21 cellular contexts compared by ENCODE assay signal in the genomic region with DNA sequence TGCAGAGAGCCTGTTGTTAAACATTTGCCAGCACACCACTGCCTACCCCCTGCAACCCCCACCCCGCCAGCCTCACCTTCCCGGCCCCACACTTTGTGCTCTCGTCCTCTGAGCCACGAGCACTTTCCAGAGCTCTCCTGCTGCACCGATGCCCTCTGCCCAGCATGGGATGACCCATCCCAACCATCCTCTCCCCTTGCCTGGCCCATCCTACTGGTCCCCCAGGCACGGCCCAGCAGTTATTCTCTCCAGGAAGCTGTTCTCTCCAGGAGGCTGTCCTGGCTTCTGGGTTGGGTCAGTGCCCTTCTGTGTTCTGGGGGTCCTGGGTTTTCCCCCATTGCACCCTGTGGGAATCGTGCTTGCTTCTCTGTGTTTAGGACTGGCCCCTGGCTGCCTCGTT.
DNase-seq lines count a peak whose midpoint lies in the region; ATAC-seq and TF ChIP-seq lines count a peak whose summit lies in the region.
"Had no signal": no experiment of that assay in that cellular context is flagged by ENCODE, and none has a peak within 500 bp of the region (broad histone marks: within the 10 kb centered on the region; RNA-seq: fewer than 3 reads in every experiment).

No MANE protein-coding gene starts in this region.

- H3K4ac ChIP-seq in trophoblast cell (ENCODE audit: low read depth, low read length) = no peak overlapping the region

- H3K9ac ChIP-seq in endodermal cell (ENCODE audit: extremely low read depth, low read length, poor library complexity, severe bottlenecking) (no peak overlapping the region), trophoblast cell (ENCODE audit: low read length) (peak overlapping the region; percentile 9)

- H3K9me3 ChIP-seq in endodermal cell (ENCODE audit: control insufficient read depth, low read length) = no peaks in the 10 kb centered on the region
- peaks cover 2% of the 10 kb centered on the region for H3K9me3 ChIP-seq in trophoblast cell (ENCODE audit: insufficient read depth, low read depth, low read length)
- no peaks in the 10 kb centered on the region for H3K9me3 ChIP-seq in vagina
- H3K9me3 ChIP-seq in psoas muscle = no peaks in the 10 kb centered on the region
- H3K9me3 ChIP-seq: BLaER1 treated with 17β-estradiol and CSF1 and Interleukin-3, amounts not matched to agents 10 nM and 100 nM had no signal

- H2BK120ac ChIP-seq in trophoblast cell (ENCODE audit: insufficient read depth, low read length, poor library complexity) = no peak overlapping the region

- H3K79me2 ChIP-seq in trophoblast cell (ENCODE audit: control insufficient read depth, insufficient read depth, low read length, poor library complexity) = no peaks in the 10 kb centered on the region

- H3K4me3 Mint-ChIP-seq in natural killer cell (no peak overlapping the region), endodermal cell (no peak overlapping the region)
- H3K4me3 Mint-ChIP-seq in natural killer cell treated with Interleukin-12 subunit alpha and Interleukin-12 subunit beta and Interleukin-15 and Interleukin-18, amount 100 ng/mL, for 72 hours = no peak overlapping the region
- H3K4me3 Mint-ChIP-seq: H9, IgD-negative memory B cell had no signal

- no peak overlapping the region for H4K91ac ChIP-seq in trophoblast cell (ENCODE audit: low read depth, low read length)

- H2BK12ac ChIP-seq in trophoblast cell (ENCODE audit: low read length) = no peak overlapping the region

- H3K18ac ChIP-seq in trophoblast cell (ENCODE audit: low read length) = no peak overlapping the region

- no peak overlapping the region for H4K8ac ChIP-seq in trophoblast cell (ENCODE audit: low read depth, low read length)

- H3K36me3 Mint-ChIP-seq in natural killer cell = no peaks in the 10 kb centered on the region
- no peaks in the 10 kb centered on the region for H3K36me3 Mint-ChIP-seq in natural killer cell treated with Interleukin-12 subunit alpha and Interleukin-12 subunit beta and Interleukin-15 and Interleukin-18, amount 100 ng/mL, for 72 hours
- no peaks in the 10 kb centered on the region for H3K36me3 Mint-ChIP-seq in endodermal cell (ENCODE audit: low read depth)
- H3K36me3 Mint-ChIP-seq: CD8-positive, alpha-beta memory T cell; IgD-negative memory B cell had no signal

- no peak overlapping the region for H3K23ac ChIP-seq in trophoblast cell (ENCODE audit: low read length)

- H4K12ac ChIP-seq in trophoblast cell (ENCODE audit: low read depth, low read length) = no peak overlapping the region

- H3K4me3 ChIP-seq in endodermal cell (ENCODE audit: low read length) (no peak overlapping the region), trophoblast cell (ENCODE audit: low read depth, low read length) (no peak overlapping the region), vagina (no peak overlapping the region), psoas muscle (no peak overlapping the region)
- H3K4me3 ChIP-seq: BLaER1 treated with 17β-estradiol and CSF1 and Interleukin-3, amounts not matched to agents 10 nM and 100 nM had no signal

- no peak overlapping the region for H3K4me2 ChIP-seq in trophoblast cell (ENCODE audit: low read length)

- H3K27ac ChIP-seq in endodermal cell (ENCODE audit: low read depth, low read length) (no peak overlapping the region), trophoblast cell (ENCODE audit: low read depth, low read length) (no peak overlapping the region), vagina (no peak overlapping the region), psoas muscle (no peak overlapping the region)
- H3K27ac ChIP-seq: BLaER1 treated with 17β-estradiol and CSF1 and Interleukin-3, amounts not matched to agents 10 nM and 100 nM had no signal

- no peak for TF ChIP-seq POLR2A in vagina (IDR thresholded peaks at IDR 0.05)

- H3K4me1 ChIP-seq in endodermal cell (ENCODE audit: control insufficient read depth, insufficient read depth, low read length) (no peaks in the 10 kb centered on the region), trophoblast cell (ENCODE audit: control insufficient read depth in 1 of 2, insufficient read depth in 2 of 2, low read length in 2 of 2) (peaks cover 0 to 11% of the 10 kb centered on the region in 2 experiments), vagina (no peaks in the 10 kb centered on the region), psoas muscle (no peaks in the 10 kb centered on the region)

- no peak overlapping the region for H2AK5ac ChIP-seq in trophoblast cell (ENCODE audit: low read length)

- ATAC-seq in natural killer cell = no peak
- ATAC-seq in natural killer cell treated with Interleukin-12 subunit alpha and Interleukin-12 subunit beta and Interleukin-15 and Interleukin-18, amount 100 ng/mL, for 72 hours = no peak
- ATAC-seq in psoas muscle = no peak
- no peak for ATAC-seq in GM19328 (IDR thresholded peaks at IDR 0.05; ENCODE audit: unreplicated experiment)
- ATAC-seq: PC-3 had no signal

- H2BK5ac ChIP-seq in trophoblast cell (ENCODE audit: low read depth, low read length, poor library complexity) = no peak overlapping the region

- no peak overlapping the region for H3K14ac ChIP-seq in trophoblast cell (ENCODE audit: low read length)

- no peak overlapping the region for H2AFZ ChIP-seq in trophoblast cell (ENCODE audit: insufficient read depth, low read length, poor library complexity)

- WGBS in endodermal cell (ENCODE audit: insufficient coverage in 1 of 2, insufficient read length in 1 of 2), 2 experiments = 89 to 96% methylated on average over 5 to 8 of the region's 8 CpGs
- WGBS in trophoblast cell (ENCODE audit: extremely low coverage, insufficient coverage, insufficient read length) = no CpG with 5 or more reads among the region's 8 CpGs
- WGBS in psoas muscle, 3 donors = 91 to 95% (median 95%) methylated on average over 8 of the region's 8 CpGs

- intact Hi-C loops in natural killer cell (cut with micrococcal nuclease) = no loop called here
- intact Hi-C loops in vagina (cut with DNase I) = no loop called here
- intact Hi-C loops in psoas muscle (cut with DNase I) = no loop called here

- H3K27me3 ChIP-seq in endodermal cell (ENCODE audit: control insufficient read depth, insufficient read depth, low read length, poor library complexity, severe bottlenecking) (no peaks in the 10 kb centered on the region), trophoblast cell (ENCODE audit: insufficient read depth, low read length) (no peaks in the 10 kb centered on the region), vagina (no peaks in the 10 kb centered on the region), psoas muscle (ENCODE audit: insufficient read depth in 3 of 3, low read length in 2 of 3) (peaks cover 0 to 2% (median 0%) of the 10 kb centered on the region in 3 donors)
- H3K27me3 ChIP-seq: BLaER1 treated with 17β-estradiol and CSF1 and Interleukin-3, amounts not matched to agents 10 nM and 100 nM had no signal

- TF ChIP-seq CTCF in natural killer cell (IDR thresholded peaks at IDR 0.05) (no peak), endodermal cell (conservative IDR thresholded peaks at IDR 0.05) (no peak), vagina (IDR thresholded peaks at IDR 0.05) (no peak), psoas muscle (IDR thresholded peaks at IDR 0.05) (no peak)

- DNase-seq in natural killer cell (peak; percentile 7), endodermal cell (peak; percentile 24), trophoblast cell (no peak), vagina (ENCODE audit: extremely low spot score in 2 of 2) (peak; percentile 44 to 85), psoas muscle (no peak), NCI-H1930 (lab: John Stamatoyannopoulos, UW) (no peak)
- no peak for DNase-seq in natural killer cell treated with Interleukin-12 subunit alpha and Interleukin-12 subunit beta and Interleukin-15 and Interleukin-18, amount 100 ng/mL, for 72 hours (ENCODE audit: low spot score)
- DNase-seq: CD8-positive, alpha-beta memory T cell; Karpas-422; NCI-H1048; NCI-H1436; NCI-H2029; NCI-H345; NCI-H524 treated with DMSO at 0.1 percent for 48 hours; PC-3; RPMI8226; SIG-M5 had no signal

- H3K9me3 Mint-ChIP-seq in natural killer cell = no peaks in the 10 kb centered on the region
- H3K9me3 Mint-ChIP-seq in natural killer cell treated with Interleukin-12 subunit alpha and Interleukin-12 subunit beta and Interleukin-15 and Interleukin-18, amount 100 ng/mL, for 72 hours = no peaks in the 10 kb centered on the region
- no peaks in the 10 kb centered on the region for H3K9me3 Mint-ChIP-seq in endodermal cell
- H3K9me3 Mint-ChIP-seq: CD8-positive, alpha-beta memory T cell; H9; IgD-negative memory B cell had no signal

- no peak overlapping the region for H3K27ac Mint-ChIP-seq in natural killer cell
- H3K27ac Mint-ChIP-seq in natural killer cell treated with Interleukin-12 subunit alpha and Interleukin-12 subunit beta and Interleukin-15 and Interleukin-18, amount 100 ng/mL, for 72 hours = peak overlapping the region in 1 of 2 donors; percentile 11
- H3K27ac Mint-ChIP-seq in endodermal cell = no peak overlapping the region
- H3K27ac Mint-ChIP-seq: H9, IgD-negative memory B cell had no signal

- H3K27me3 Mint-ChIP-seq in natural killer cell (ENCODE audit: low read depth in 2 of 2) = peaks cover 7 to 12% of the 10 kb centered on the region in 2 donors
- peaks cover 8 to 18% of the 10 kb centered on the region in 2 donors for H3K27me3 Mint-ChIP-seq in natural killer cell treated with Interleukin-12 subunit alpha and Interleukin-12 subunit beta and Interleukin-15 and Interleukin-18, amount 100 ng/mL, for 72 hours
- H3K27me3 Mint-ChIP-seq in endodermal cell (ENCODE audit: insufficient read depth) = no peaks in the 10 kb centered on the region

- no peaks in the 10 kb centered on the region for H3K79me1 ChIP-seq in trophoblast cell (ENCODE audit: low read length)

- H3K36me3 ChIP-seq in endodermal cell (ENCODE audit: control insufficient read depth, insufficient read depth, low read length) = no peaks in the 10 kb centered on the region
- H3K36me3 ChIP-seq in trophoblast cell (ENCODE audit: control insufficient read depth in 1 of 2, insufficient read depth in 2 of 2, low read length in 2 of 2) = no peaks in the 10 kb centered on the region
- no peaks in the 10 kb centered on the region for H3K36me3 ChIP-seq in vagina
- no peaks in the 10 kb centered on the region for H3K36me3 ChIP-seq in psoas muscle (ENCODE audit: insufficient read depth in 1 of 2, low read depth in 1 of 2)
- H3K36me3 ChIP-seq: BLaER1 treated with 17β-estradiol and CSF1 and Interleukin-3, amounts not matched to agents 10 nM and 100 nM had no signal

- H3K4me1 Mint-ChIP-seq in natural killer cell (peaks cover 26 to 65% of the 10 kb centered on the region in 2 donors), endodermal cell (peaks cover 4% of the 10 kb centered on the region)
- H3K4me1 Mint-ChIP-seq in natural killer cell treated with Interleukin-12 subunit alpha and Interleukin-12 subunit beta and Interleukin-15 and Interleukin-18, amount 100 ng/mL, for 72 hours (ENCODE audit: low read depth in 2 of 2) = peaks cover 20 to 36% of the 10 kb centered on the region in 2 donors

Comparison
In these comparisons a context has a peak if more than half of its experiments do, and no peak if none do; other contexts are left out.
1. DNase-seq: peak in natural killer cell (single experiment), endodermal cell (single experiment) and vagina (2 of 2); none in natural killer cell treated with Interleukin-12 subunit alpha and Interleukin-12 subunit beta and Interleukin-15 and Interleukin-18, amount 100 ng/mL, for 72 hours (single experiment), trophoblast cell (0 of 2), psoas muscle (0 of 2) and NCI-H1930 (0 of 2).